ENCODE assay signal across 8 cellular contexts in the genomic region with DNA sequence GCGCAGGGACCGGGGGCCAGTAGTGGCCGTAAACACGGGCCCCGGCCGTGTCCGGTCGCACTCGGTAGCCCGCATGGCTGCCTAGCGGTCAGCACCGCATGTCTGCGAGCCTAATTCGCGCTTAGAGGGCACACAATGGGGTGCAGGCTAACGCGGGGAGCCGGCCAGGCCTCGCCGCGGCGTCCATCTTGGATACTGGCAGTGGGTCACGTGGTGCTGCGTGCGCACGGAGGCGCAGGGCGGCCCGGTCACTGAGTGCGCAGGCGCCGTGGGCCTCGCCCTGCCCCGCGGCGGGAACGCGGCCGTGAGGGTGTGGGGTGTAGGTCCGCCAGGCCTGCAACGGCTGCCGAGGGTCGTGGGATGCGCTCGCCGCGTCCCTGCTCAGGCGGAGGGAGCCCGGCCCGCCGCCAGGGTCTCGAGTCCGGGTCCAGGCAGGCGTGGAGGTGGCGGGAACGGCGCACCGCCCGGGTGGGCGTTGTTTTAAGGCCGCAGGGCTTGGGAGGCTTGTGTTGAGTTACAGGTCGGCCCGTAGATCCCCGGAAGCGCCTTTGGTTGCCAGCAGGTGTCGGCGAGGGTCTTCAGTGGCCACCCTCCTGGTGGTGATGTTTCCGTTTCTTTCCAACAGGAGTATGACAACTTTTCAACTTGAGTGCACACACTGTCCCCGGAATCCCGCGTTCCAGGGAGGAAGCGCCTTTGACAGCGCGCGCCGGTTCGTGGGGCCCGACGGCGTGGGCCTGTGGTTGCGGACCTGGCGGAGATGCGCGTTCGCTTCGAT. TPM values are rescaled to one million over a fixed set of nuclear protein-coding genes. Genes with fewer than 3 reads are reported as not detected.
DNase-seq lines count a peak whose midpoint lies in the region; ATAC-seq and TF ChIP-seq lines count a peak whose summit lies in the region.

No MANE protein-coding gene starts in this region.

- TSS peak; percentile 87 for BruUV-seq in A673 (replicated peaks; lab: Mats Ljungman, UMichigan)

- POLR2A ChIA-PET in A673 (lab: Charles Lee; ENCODE audit: low non-redundant PET), result no interaction called here

- H3K27ac ChIP-seq in A673 (ENCODE audit: low read depth, low read length, poor library complexity, severe bottlenecking) (peak overlapping the region; percentile 100), body of pancreas (peak overlapping the region; percentile 98 to 100 (median 99))

- WGBS in body of pancreas, 2 donors, result 0 to 1% methylated on average over 25 to 69 of the region's 86 CpGs

- ATAC-seq in GM18520 (IDR thresholded peaks at IDR 0.05; ENCODE audit: unreplicated experiment), result peak; percentile 51
- ATAC-seq in HG03045 (IDR thresholded peaks at IDR 0.05; ENCODE audit: unreplicated experiment), result peak; percentile 52
- peak; percentile 77 for ATAC-seq in body of pancreas

- no peaks in the 10 kb centered on the region for H3K9me3 ChIP-seq in A673 (ENCODE audit: low read depth, low read length, poor library complexity, severe bottlenecking)
- no peaks in the 10 kb centered on the region for H3K9me3 ChIP-seq in body of pancreas
- H3K9me3 ChIP-seq in iPS-15b (ENCODE audit: control insufficient read depth, insufficient read depth, low read length), result no peaks in the 10 kb centered on the region

- peaks cover 26% of the 10 kb centered on the region for H3K4me1 ChIP-seq in A673 (ENCODE audit: insufficient read depth, low read length, poor library complexity, severe bottlenecking)
- peaks cover 24% of the 10 kb centered on the region for H3K4me1 ChIP-seq in body of pancreas
- H3K4me1 ChIP-seq in iPS-15b (ENCODE audit: control insufficient read depth, insufficient read depth, low read length), result peaks cover 8% of the 10 kb centered on the region

- H3K27me3 ChIP-seq in A673 (replicated peaks; ENCODE audit: insufficient read depth, low read depth, low read length, poor library complexity), result no peaks in the 10 kb centered on the region
- H3K27me3 ChIP-seq in body of pancreas, result no peaks in the 10 kb centered on the region
- H3K27me3 ChIP-seq in iPS-15b (ENCODE audit: control insufficient read depth, insufficient read depth, low read length), result no peaks in the 10 kb centered on the region

- DNase-seq in A673 (ENCODE audit: low spot score), result peak; percentile 96
- DNase-seq in NCI-H2081 (lab: John Stamatoyannopoulos, UW), result peak; percentile 86 to 92
- DNase-seq in T1000 (lab: John Stamatoyannopoulos, UW), result peak; percentile 94
- DNase-seq in body of pancreas, result peak; percentile 93 to 95 (median 94)
- peak; percentile 75 for DNase-seq in skeletal muscle cell (ENCODE audit: low read depth)

- intact Hi-C loops in A673 (cut with micrococcal nuclease; ENCODE audit: unreplicated experiment) (loop anchor here (10.0 kb wide), 1 partner anchor 147 kb away; no protein-coding TSS in a partner anchor), body of pancreas (cut with DNase I) (no loop called here)

- H3K36me3 ChIP-seq in A673 (ENCODE audit: insufficient read depth, low read length, poor library complexity, severe bottlenecking) (no peaks in the 10 kb centered on the region), body of pancreas (replicated peaks in 1 of 2; ENCODE audit: insufficient read depth in 1 of 2, low read depth in 2 of 2) (no peaks in the 10 kb centered on the region), iPS-15b (ENCODE audit: control insufficient read depth, insufficient read depth, low read length) (no peaks in the 10 kb centered on the region)

- TF ChIP-seq CTCF in A673 (conservative IDR thresholded peaks at IDR 0.05; ENCODE audit: low read depth, low read length), result no peak
- TF ChIP-seq CTCF in body of pancreas (IDR thresholded peaks at IDR 0.05), result peak in 2 of 7 experiments; percentile 12 to 17

- TF ChIP-seq POLR2A in body of pancreas (IDR thresholded peaks at IDR 0.05), result peak; percentile 95 to 98 (median 97)

- CTCF ChIA-PET in A673 (lab: Charles Lee), result no interaction called here

- H3K9ac ChIP-seq in iPS-15b (ENCODE audit: low read depth, low read length), result peak overlapping the region; percentile 100

- H3K4me3 ChIP-seq in A673 (ENCODE audit: low read depth, low read length, poor library complexity, severe bottlenecking) (peak overlapping the region; percentile 60), body of pancreas (peak overlapping the region; percentile 27 to 59), iPS-15b (ENCODE audit: low read depth, low read length) (peak overlapping the region; percentile 92), skeletal muscle cell (ENCODE audit: low read depth, low read length) (peak overlapping the region; percentile 80)

RNA-seq across cellular contexts. Expression of a gene that starts 0.8 kb away (rescaled TPM):
- total RNA-seq in A673 (2021) (36.0 and 40.0 TPM in 2 replicates), body of pancreas (100 to 1,000 TPM in 1 of 2 donors, 1 to 10 TPM in 1; 9.3 to 139 TPM)

Comparison
In these comparisons a context has a peak if more than half of its experiments do, and no peak if none do; other contexts are left out.
1. Peak in every context shown above with its lines: DNase-seq, ATAC-seq, H3K4me3 ChIP-seq and H3K27ac ChIP-seq.